In genomic region chr9:6584881-6585597, GRCh38 we compare ENCODE assay signal across 8 cellular contexts.
DNase-seq lines count a peak whose midpoint lies in the region; ATAC-seq, FAIRE-seq and TF ChIP-seq lines count a peak whose summit lies in the region.

No MANE protein-coding gene starts in this region.

- no peaks in the 10 kb centered on the region for H3K27me3 Mint-ChIP-seq in activated T-cell treated with anti-CD3 and anti-CD28 coated beads, Interleukin-2, amount 50 U/mL, for 24 hours

- H3K9me3 Mint-ChIP-seq in activated T-cell treated with anti-CD3 and anti-CD28 coated beads, Interleukin-2, amount 50 U/mL, for 24 hours, result no peaks in the 10 kb centered on the region

- H3K4me1 ChIP-seq in fibroblast of lung (ENCODE audit: control insufficient read depth, extremely low read depth, insufficient read depth, low read length) (no peaks in the 10 kb centered on the region), gastrocnemius medialis (no peaks in the 10 kb centered on the region)

- H3K27ac ChIP-seq in fibroblast of lung (ENCODE audit: insufficient read depth, low read length) (no peak overlapping the region), gastrocnemius medialis (no peak overlapping the region)

- TF ChIP-seq CTCF in fibroblast of lung (conservative IDR thresholded peaks at IDR 0.05 in 1 of 2, IDR thresholded peaks at IDR 0.05 in 1 of 2; ENCODE audit: low read depth in 1 of 2, low read length in 2 of 2) (peak in 1 of 2 donors; percentile 37), gastrocnemius medialis (IDR thresholded peaks at IDR 0.05 in 4 of 5, conservative IDR thresholded peaks at IDR 0.05 in 1 of 5) (peak in 3 of 5 experiments; percentile 24 to 54 (median 44))

- H2AFZ ChIP-seq in fibroblast of lung (ENCODE audit: low read length), result no peak overlapping the region

- no peaks in the 10 kb centered on the region for H3K4me1 Mint-ChIP-seq in activated T-cell treated with anti-CD3 and anti-CD28 coated beads, Interleukin-2, amount 50 U/mL, for 24 hours (ENCODE audit: low read depth)

- H3K36me3 Mint-ChIP-seq in activated T-cell treated with anti-CD3 and anti-CD28 coated beads, Interleukin-2, amount 50 U/mL, for 24 hours (ENCODE audit: low read depth), result no peaks in the 10 kb centered on the region

- no peak overlapping the region for H3K9ac ChIP-seq in fibroblast of lung (ENCODE audit: insufficient read depth, low read length)

- H3K79me2 ChIP-seq in fibroblast of lung (ENCODE audit: control insufficient read depth, insufficient read depth, low read length), result no peaks in the 10 kb centered on the region

- no peak for TF ChIP-seq POLR2A in gastrocnemius medialis (IDR thresholded peaks at IDR 0.05)

- ATAC-seq in GM21723 (IDR thresholded peaks at IDR 0.05; ENCODE audit: unreplicated experiment) (peak; percentile 56), gastrocnemius medialis (no peak)

- no peak overlapping the region for H3K4me2 ChIP-seq in fibroblast of lung (ENCODE audit: extremely low read depth, insufficient read depth, low read length)

- no peak overlapping the region for H3K4me3 ChIP-seq in fibroblast of lung (replicated peaks in 1 of 4; ENCODE audit: control extremely low read depth in 1 of 4, insufficient read depth in 1 of 4, low read depth in 3 of 4, low read length in 4 of 4)
- H3K4me3 ChIP-seq in gastrocnemius medialis, result no peak overlapping the region

- FAIRE-seq in RCC 7860 (lab: Jason Lieb, UNC), result peak; percentile 78

- DNase-seq in Ammon's horn (ENCODE audit: low spot score) (peak; percentile 49), RCC 7860 (ENCODE audit: low spot score) (peak; percentile 26), fibroblast of lung (ENCODE audit: low read depth in 2 of 2) (peak; percentile 36 to 64), gastrocnemius medialis (no peak), SIG-M5 treated with dmso at 0.1 percent for 504 hours (lab: John Stamatoyannopoulos, UW; ENCODE audit: unreplicated experiment) (no peak), UCSD-AML1 (lab: John Stamatoyannopoulos, UW; ENCODE audit: unreplicated experiment) (no peak)
- no peak for DNase-seq in activated T-cell treated with anti-CD3 and anti-CD28 coated beads, Interleukin-2, amount 50 U/mL, for 24 hours

- H3K4me3 Mint-ChIP-seq in activated T-cell treated with anti-CD3 and anti-CD28 coated beads, Interleukin-2, amount 50 U/mL, for 24 hours, result no peak overlapping the region

- H3K27ac Mint-ChIP-seq in activated T-cell treated with anti-CD3 and anti-CD28 coated beads, Interleukin-2, amount 50 U/mL, for 24 hours, result no peak overlapping the region

- intact Hi-C loops in gastrocnemius medialis (cut with DNase I; ENCODE audit: low total_unique reads), result loop anchor here (1.0 kb wide), 1 partner anchor 82 kb away; no protein-coding TSS in a partner anchor

- no peaks in the 10 kb centered on the region for H3K27me3 ChIP-seq in fibroblast of lung (ENCODE audit: control insufficient read depth, insufficient read depth, low read length)
- no peaks in the 10 kb centered on the region for H3K27me3 ChIP-seq in gastrocnemius medialis

- no peaks in the 10 kb centered on the region for H3K9me3 ChIP-seq in fibroblast of lung (ENCODE audit: control insufficient read depth, insufficient read depth, low read depth, low read length)
- no peaks in the 10 kb centered on the region for H3K9me3 ChIP-seq in gastrocnemius medialis

- H4K20me1 ChIP-seq in fibroblast of lung (ENCODE audit: control insufficient read depth, extremely low read depth, insufficient read depth, low read length), result no peaks in the 10 kb centered on the region

- H3K36me3 ChIP-seq in fibroblast of lung (ENCODE audit: control insufficient read depth, insufficient read depth, low read length), result no peaks in the 10 kb centered on the region
- no peaks in the 10 kb centered on the region for H3K36me3 ChIP-seq in gastrocnemius medialis

- in situ Hi-C loops in gastrocnemius medialis (cut with MboI; ENCODE audit: low sequenced_read_pairs in 4 of 4), result loop anchor here in 3 of 4 donors (5.0 to 10.0 kb wide), 2 partner anchors 90 to 97 kb away; no protein-coding TSS in a partner anchor

Comparison
In these comparisons a context has a peak if more than half of its experiments do, and no peak if none do; other contexts are left out.
1. DNase-seq: peak in Ammon's horn (single experiment), RCC 7860 (single experiment) and fibroblast of lung (2 of 2); none in gastrocnemius medialis (0 of 2), SIG-M5 treated with dmso at 0.1 percent for 504 hours (single experiment), activated T-cell treated with anti-CD3 and anti-CD28 coated beads, Interleukin-2, amount 50 U/mL, for 24 hours (single experiment) and UCSD-AML1 (single experiment).